8 cellular contexts compared by ENCODE assay signal in the genomic region with DNA sequence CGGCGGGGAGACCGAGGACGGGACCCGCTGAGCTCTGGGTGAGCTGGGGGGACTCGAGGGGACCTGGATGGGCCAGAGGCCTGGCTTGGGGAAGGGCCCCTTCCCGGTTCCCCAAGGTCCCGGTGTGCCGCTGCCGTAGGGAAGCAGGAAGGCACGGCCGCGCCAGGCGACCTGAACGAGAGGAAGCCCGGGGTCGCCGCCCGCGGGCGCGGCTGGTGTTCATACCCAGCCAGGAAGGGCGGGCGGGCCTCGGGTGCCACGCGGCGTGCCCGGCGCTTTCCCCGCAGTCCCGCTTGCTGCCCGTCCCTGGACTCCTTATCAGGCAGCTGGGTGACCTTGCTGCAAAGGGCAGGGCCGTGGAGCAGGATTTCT.
DNase-seq lines count a peak whose midpoint lies in the region; ATAC-seq, FAIRE-seq and TF ChIP-seq lines count a peak whose summit lies in the region.

No MANE protein-coding gene starts in this region.

- no peaks in the 10 kb centered on the region for H3K4me1 Mint-ChIP-seq in stimulated activated effector memory CD8-positive, alpha-beta T cell treated with anti-CD3 and anti-CD28 coated beads, Interleukin-12 subunit alpha, Interleukin-12 subunit beta, amount 100 ng/mL, for 72 hours

- TF ChIP-seq POLR2A in GM18505 (IDR thresholded peaks at IDR 0.05; ENCODE audit: borderline replicate concordance, extremely low read depth, insufficient read depth, insufficient read length), result no peak

- H3K36me3 Mint-ChIP-seq in stimulated activated effector memory CD8-positive, alpha-beta T cell treated with anti-CD3 and anti-CD28 coated beads, Interleukin-12 subunit alpha, Interleukin-12 subunit beta, amount 100 ng/mL, for 72 hours, result no peaks in the 10 kb centered on the region

- H3K4me3 Mint-ChIP-seq in stimulated activated effector memory CD8-positive, alpha-beta T cell treated with anti-CD3 and anti-CD28 coated beads, Interleukin-12 subunit alpha, Interleukin-12 subunit beta, amount 100 ng/mL, for 72 hours, result peak overlapping the region; percentile 71

- DNase-seq in COLO668 (lab: John Stamatoyannopoulos, UW; ENCODE audit: unreplicated experiment), result peak; percentile 50
- peak; percentile 40 for DNase-seq in activated naive CD4-positive, alpha-beta T cell treated with Interleukin-2 at 50 U/mL for 16 hours
- DNase-seq in iPS-NIHi11 (ENCODE audit: low spot score), result peak; percentile 44
- peak in 1 of 2 donors; percentile 80 for DNase-seq in stimulated activated effector memory CD8-positive, alpha-beta T cell treated with anti-CD3 and anti-CD28 coated beads, Interleukin-12 subunit alpha, Interleukin-12 subunit beta, amount 100 ng/mL, for 72 hours (ENCODE audit: low spot score in 2 of 2)
- DNase-seq in urothelium cell line (ENCODE audit: low spot score), result no peak
- no peak for DNase-seq in NCI-H1436 (lab: John Stamatoyannopoulos, UW)

- peak; percentile 1 for ATAC-seq in HG03066 (IDR thresholded peaks at IDR 0.05; ENCODE audit: low read depth, unreplicated experiment)
- peak; percentile 4 for ATAC-seq in stimulated activated effector memory CD8-positive, alpha-beta T cell treated with anti-CD3 and anti-CD28 coated beads, Interleukin-12 subunit alpha, Interleukin-12 subunit beta, amount 100 ng/mL, for 72 hours
- ATAC-seq in GM18505 (IDR thresholded peaks at IDR 0.05; ENCODE audit: unreplicated experiment), result no peak

- no peak for FAIRE-seq in urothelium cell line (lab: Jason Lieb, UNC)

- H3K9me3 Mint-ChIP-seq in stimulated activated effector memory CD8-positive, alpha-beta T cell treated with anti-CD3 and anti-CD28 coated beads, Interleukin-12 subunit alpha, Interleukin-12 subunit beta, amount 100 ng/mL, for 72 hours, result no peaks in the 10 kb centered on the region

- H3K27ac Mint-ChIP-seq in stimulated activated effector memory CD8-positive, alpha-beta T cell treated with anti-CD3 and anti-CD28 coated beads, Interleukin-12 subunit alpha, Interleukin-12 subunit beta, amount 100 ng/mL, for 72 hours, result peak overlapping the region; percentile 43

Comparison
In these comparisons a context has a peak if more than half of its experiments do, and no peak if none do; other contexts are left out.
1. DNase-seq: peak in COLO668 (single experiment), activated naive CD4-positive, alpha-beta T cell treated with Interleukin-2 at 50 U/mL for 16 hours (single experiment) and iPS-NIHi11 (single experiment); none in urothelium cell line (single experiment) and NCI-H1436 (single experiment).